7 cellular contexts compared by ENCODE assay signal in genomic region chr1:193552274-193552673, GRCh38.
"Had no signal": no experiment of that assay in that cellular context is flagged by ENCODE, and none has a peak within 500 bp of the region (broad histone marks: within the 10 kb centered on the region; RNA-seq: fewer than 3 reads in every experiment).

No MANE protein-coding gene starts in this region.

- H2AFZ ChIP-seq: GM23338 had no signal

- FAIRE-seq: K562 had no signal

- H3K4me3 ChIP-seq: GM23338, K562 had no signal

- H3K4me3 Mint-ChIP-seq: GM23338 had no signal

- H3K27ac Mint-ChIP-seq: GM23338 had no signal

- H3K4me2 ChIP-seq: GM23338 had no signal

- H3K9me3 Mint-ChIP-seq: GM23338 had no signal

- H3K27ac ChIP-seq: HL-60 had no signal

- ATAC-seq: GM23338, K562 had no signal

- DNase-seq: H7, HCEC 1CT, IMR-90, KG1 had no signal
